Comparison of ENCODE assay signal across 8 cellular contexts in genomic region chr19:2949939-2950285, GRCh38. TPM values are rescaled to one million over a fixed set of nuclear protein-coding genes. Genes with fewer than 3 reads are reported as not detected.
DNase-seq lines count a peak whose midpoint lies in the region; ATAC-seq, FAIRE-seq and TF ChIP-seq lines count a peak whose summit lies in the region.

No MANE protein-coding gene starts in this region.

- DNase-seq in CMK (ENCODE audit: low read depth) (peak; percentile 94), H54 (ENCODE audit: insufficient read length, low spot score) (peak; percentile 45), Peyer's patch (peak in 1 of 3 donors; percentile 59), mesothelial cell of epicardium (ENCODE audit: low spot score in 2 of 2, unreplicated experiment in 2 of 2) (no peak), NCI-H446 treated with DMSO at 0.1 percent for 48 hours (lab: John Stamatoyannopoulos, UW) (no peak), NCI-H1436 treated with DMSO at 0.1 percent for 48 hours (lab: John Stamatoyannopoulos, UW) (no peak)

- no peaks in the 10 kb centered on the region for H3K9me3 ChIP-seq in Peyer's patch
- H3K9me3 ChIP-seq in duodenal mucosa (ENCODE audit: control insufficient read depth in 1 of 2, low read length in 2 of 2), result no peaks in the 10 kb centered on the region

- H3K27ac ChIP-seq in Peyer's patch (peak overlapping the region; percentile 95 to 96 (median 96)), duodenal mucosa (ENCODE audit: low read depth, low read length) (peak overlapping the region; percentile 98)

- H3K9me3 Mint-ChIP-seq in mesothelial cell of epicardium, result no peaks in the 10 kb centered on the region

- peaks cover 36% of the 10 kb centered on the region for H3K4me1 Mint-ChIP-seq in mesothelial cell of epicardium

- no peak for ATAC-seq in HG02870 (IDR thresholded peaks at IDR 0.05; ENCODE audit: unreplicated experiment)

- H3K9ac ChIP-seq in duodenal mucosa (ENCODE audit: low read depth in 1 of 2, low read length in 2 of 2), result peak overlapping the region; percentile 87 to 95

- peak overlapping the region; percentile 98 for H3K27ac Mint-ChIP-seq in mesothelial cell of epicardium

- no peaks in the 10 kb centered on the region for H3K27me3 Mint-ChIP-seq in mesothelial cell of epicardium (ENCODE audit: low read depth)

- no peak for FAIRE-seq in H54 (lab: Jason Lieb, UNC)

- no peaks in the 10 kb centered on the region for H3K27me3 ChIP-seq in Peyer's patch
- H3K27me3 ChIP-seq in duodenal mucosa (ENCODE audit: control insufficient read depth in 1 of 2, insufficient read depth in 2 of 2, low read length in 2 of 2), result no peaks in the 10 kb centered on the region

- H3K4me1 ChIP-seq in Peyer's patch (peaks cover 0 to 9% (median 2%) of the 10 kb centered on the region in 4 donors), duodenal mucosa (ENCODE audit: control insufficient read depth in 1 of 2, insufficient read depth in 2 of 2, low read length in 2 of 2) (peaks cover 17% of the 10 kb centered on the region in 2 donors)

- no peaks in the 10 kb centered on the region for H3K36me3 Mint-ChIP-seq in mesothelial cell of epicardium

- TF ChIP-seq POLR2A in H54 (IDR thresholded peaks at IDR 0.05; ENCODE audit: low read depth, low read length) (no peak), Peyer's patch (IDR thresholded peaks at IDR 0.05) (no peak)

- H3K4me3 ChIP-seq in Peyer's patch (peak overlapping the region; percentile 71 to 88 (median 84)), duodenal mucosa (ENCODE audit: low read depth in 1 of 2, low read length in 2 of 2) (peak overlapping the region; percentile 95 to 98)

- TF ChIP-seq CTCF in Peyer's patch (IDR thresholded peaks at IDR 0.05), result no peak
- TF ChIP-seq CTCF in mesothelial cell of epicardium (IDR thresholded peaks at IDR 0.05; ENCODE audit: unreplicated experiment), result no peak

- H3K36me3 ChIP-seq in Peyer's patch (no peaks in the 10 kb centered on the region), duodenal mucosa (ENCODE audit: control insufficient read depth in 1 of 2, insufficient read depth in 2 of 2, low read length in 2 of 2) (no peaks in the 10 kb centered on the region)

- H3K4me3 Mint-ChIP-seq in mesothelial cell of epicardium, result peak overlapping the region; percentile 95

RNA-seq across cellular contexts. Expression of gene ZNF77, which starts 5.1 kb away (rescaled TPM):
- total RNA-seq in Peyer's patch (1 to 10 TPM; 3.7 to 7.5 (median 5.6) TPM), mesothelial cell of epicardium (7.8 to 9.9 TPM (median 7.9 TPM) in 3 replicates)

RNA-seq across cellular contexts. Expression of gene TLE6, which starts 27.5 kb away (rescaled TPM):
- total RNA-seq in Peyer's patch, result 1 to 10 TPM in 2 of 4 donors, not detected in 2; 1.9 to 2.5 TPM
- 4.3 to 7.6 TPM (median 6.9 TPM) in 3 replicates for total RNA-seq in mesothelial cell of epicardium

RNA-seq across cellular contexts. Expression of gene ZNF57, which starts 49.2 kb away (rescaled TPM):
- total RNA-seq in Peyer's patch (10 to 100 TPM in 3 of 4 donors, 1 to 10 TPM in 1; 2.5 to 24.1 (median 19.3) TPM), mesothelial cell of epicardium (3.9 to 4.5 TPM (median 4.1 TPM) in 3 replicates)

Comparison
In these comparisons a context has a peak if more than half of its experiments do, and no peak if none do; other contexts are left out.
1. DNase-seq: peak in CMK (single experiment) and H54 (single experiment); none in mesothelial cell of epicardium (0 of 2), NCI-H446 treated with DMSO at 0.1 percent for 48 hours (single experiment) and NCI-H1436 treated with DMSO at 0.1 percent for 48 hours (single experiment).